ENCODE assay signal across 16 cellular contexts in genomic region chr7:74057216-74057925, GRCh38. TPM values are rescaled to one million over a fixed set of nuclear protein-coding genes. Genes with fewer than 3 reads are reported as not detected.
"Had no signal": no experiment of that assay in that cellular context is flagged by ENCODE, and none has a peak within 500 bp of the region (broad histone marks: within the 10 kb centered on the region; RNA-seq: fewer than 3 reads in every experiment).

No MANE protein-coding gene starts in this region.

- H3K27me3 ChIP-seq: heart left ventricle, SJCRH30 had no signal

- H3K4me3 ChIP-seq: heart left ventricle, mucosa of descending colon, SJCRH30 had no signal

- H3K4me1 ChIP-seq: foreskin keratinocyte, SJCRH30 had no signal

- H3K27ac ChIP-seq: foreskin keratinocyte, heart left ventricle, parathyroid adenoma, SJCRH30 had no signal

- DNase-seq: activated CD4-positive, alpha-beta T cell treated with anti-CD3 and anti-CD28 coated beads, Interleukin-2, amount 50 U/mL, for 1 hour; activated CD8-positive, alpha-beta memory T cell treated with anti-CD3 and anti-CD28 coated beads for 24 hours; activated naive CD4-positive, alpha-beta T cell; foreskin keratinocyte; mammary epithelial cell; naive thymus-derived CD4-positive, alpha-beta T cell; retina; SJCRH30; stimulated activated CD4-positive, alpha-beta T cell treated with anti-CD3 and anti-CD28 coated beads, Interleukin-2, amount 100 ng/mL, for 48 hours; stimulated activated naive CD4-positive, alpha-beta T cell treated with Interleukin-2 at 50 U/mL for 16 hours; SW 1271; T-helper 9 cell had no signal

- ATAC-seq: activated CD4-positive, CD25-positive, alpha-beta regulatory T cell treated with anti-CD3 and anti-CD28 coated beads, Interleukin-2, amount 50 U/mL, for 24 hours; foreskin keratinocyte; heart left ventricle; mucosa of descending colon; naive thymus-derived CD4-positive, alpha-beta T cell had no signal

- H3K9me3 ChIP-seq: heart left ventricle, mucosa of descending colon, SJCRH30 had no signal

RNA-seq across cellular contexts. Expression of gene ELN, which starts 29.4 kb away (rescaled TPM):
- total RNA-seq: foreskin keratinocyte had no signal
